ENCODE assay signal across 1 cellular context in genomic region chr17:81396722-81397313, GRCh38.
TF ChIP-seq lines count a peak whose summit lies in the region.

No MANE protein-coding gene starts in this region.

TF ChIP-seq in H1, 55 proteins besides CTCF, POLR2A, EP300 and RAD21 (continued from another document):
- no peak for TF ChIP-seq RXRA (IDR thresholded peaks at IDR 0.05; ENCODE audit: insufficient read depth, low read depth, low read length)
- TF ChIP-seq SUZ12 (IDR thresholded peaks at IDR 0.05; ENCODE audit: low read length): peak; percentile 77
- TF ChIP-seq TAF7 (optimal IDR thresholded peaks at IDR 0.05; ENCODE audit: borderline replicate concordance, low read depth, low read length): peak; percentile 40
- TF ChIP-seq KDM4A (IDR thresholded peaks at IDR 0.05; ENCODE audit: low read depth, low read length, severe bottlenecking): peak; percentile 74
- TF ChIP-seq PHF8 (conservative IDR thresholded peaks at IDR 0.05; ENCODE audit: low read depth, low read length): 0 out of 2 replicates have a peak, but pooled peaks have one; percentile 39
- no peak for TF ChIP-seq KDM5A (IDR thresholded peaks at IDR 0.05; ENCODE audit: low read length)
- no peak for TF ChIP-seq CREB1 (IDR thresholded peaks at IDR 0.05)
- no peak for TF ChIP-seq USF2 (IDR thresholded peaks at IDR 0.05; ENCODE audit: low read length)
- no peak for TF ChIP-seq HDAC2 (IDR thresholded peaks at IDR 0.05; ENCODE audit: borderline replicate concordance in 1 of 2, low read depth in 2 of 2, low read length in 2 of 2)
- no peak for TF ChIP-seq NRF1 (IDR thresholded peaks at IDR 0.05; ENCODE audit: low read depth, low read length)
- TF ChIP-seq CHD7 (IDR thresholded peaks at IDR 0.05; ENCODE audit: insufficient replicate concordance, low read length): no peak
- no peak for TF ChIP-seq BCL11A (IDR thresholded peaks at IDR 0.05; ENCODE audit: low read depth in 2 of 2, low read length in 2 of 2)
- peak; percentile 31; the same call in 1 of the 2 replicates for TF ChIP-seq MAFK (IDR thresholded peaks at IDR 0.05; ENCODE audit: low read depth, low read length)
- TF ChIP-seq ZNF274 (IDR thresholded peaks at IDR 0.05; ENCODE audit: borderline replicate concordance, extremely low read depth, low read length): no peak
- TF ChIP-seq SIX5 (IDR thresholded peaks at IDR 0.05; ENCODE audit: low read depth, low read length): no peak
- no peak for TF ChIP-seq EGR1 (IDR thresholded peaks at IDR 0.05; ENCODE audit: borderline replicate concordance, low read depth, low read length)
- peak; percentile 63 for TF ChIP-seq ASH2L (IDR thresholded peaks at IDR 0.05; ENCODE audit: low read length)
- peak; percentile 30 for TF ChIP-seq EZH2 (IDR thresholded peaks at IDR 0.05; ENCODE audit: low read depth, low read length, severe bottlenecking)
- TF ChIP-seq FOSL1 (IDR thresholded peaks at IDR 0.05; ENCODE audit: insufficient read depth, low read depth, low read length): no peak
- no peak for TF ChIP-seq SP4 (IDR thresholded peaks at IDR 0.05; ENCODE audit: low read length)
- no peak; the same call in 1 of the 2 replicates for TF ChIP-seq POLR2AphosphoS5 (IDR thresholded peaks at IDR 0.05; ENCODE audit: low read depth, low read length)
- TF ChIP-seq POU5F1 (IDR thresholded peaks at IDR 0.05; ENCODE audit: low read depth, low read length): no peak
